ENCODE assay signal across 1 cellular context in genomic region chr19:13984875-13985741, GRCh38.
TF ChIP-seq lines count a peak whose summit lies in the region.

No MANE protein-coding gene starts in this region.

TF ChIP-seq in HEK293, 187 proteins besides CTCF, POLR2A, EP300 and RAD21 (continued from another document):
- TF ChIP-seq ZNF26 (tag by site-specific recombination; IDR thresholded peaks at IDR 0.05), result no peak
- TF ChIP-seq, protein P1, sequence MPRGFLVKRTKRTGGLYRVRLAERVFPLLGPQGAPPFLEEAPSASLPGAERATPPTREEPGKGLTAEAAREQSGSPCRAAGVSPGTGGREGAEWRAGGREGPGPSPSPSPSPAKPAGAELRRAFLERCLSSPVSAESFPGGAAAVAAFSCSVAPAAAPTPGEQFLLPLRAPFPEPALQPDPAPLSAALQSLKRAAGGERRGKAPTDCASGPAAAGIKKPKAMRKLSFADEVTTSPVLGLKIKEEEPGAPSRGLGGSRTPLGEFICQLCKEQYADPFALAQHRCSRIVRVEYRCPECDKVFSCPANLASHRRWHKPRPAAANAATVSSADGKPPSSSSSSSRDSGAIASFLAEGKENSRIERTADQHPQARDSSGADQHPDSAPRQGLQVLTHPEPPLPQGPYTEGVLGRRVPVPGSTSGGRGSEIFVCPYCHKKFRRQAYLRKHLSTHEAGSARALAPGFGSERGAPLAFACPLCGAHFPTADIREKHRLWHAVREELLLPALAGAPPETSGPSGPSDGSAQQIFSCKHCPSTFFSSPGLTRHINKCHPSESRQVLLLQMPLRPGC (tag by site-specific recombination; IDR thresholded peaks at IDR 0.05), result no peak
- TF ChIP-seq ZNF610 (tag by site-specific recombination; IDR thresholded peaks at IDR 0.05; ENCODE audit: borderline replicate concordance), result no peak
- TF ChIP-seq, protein P2, sequence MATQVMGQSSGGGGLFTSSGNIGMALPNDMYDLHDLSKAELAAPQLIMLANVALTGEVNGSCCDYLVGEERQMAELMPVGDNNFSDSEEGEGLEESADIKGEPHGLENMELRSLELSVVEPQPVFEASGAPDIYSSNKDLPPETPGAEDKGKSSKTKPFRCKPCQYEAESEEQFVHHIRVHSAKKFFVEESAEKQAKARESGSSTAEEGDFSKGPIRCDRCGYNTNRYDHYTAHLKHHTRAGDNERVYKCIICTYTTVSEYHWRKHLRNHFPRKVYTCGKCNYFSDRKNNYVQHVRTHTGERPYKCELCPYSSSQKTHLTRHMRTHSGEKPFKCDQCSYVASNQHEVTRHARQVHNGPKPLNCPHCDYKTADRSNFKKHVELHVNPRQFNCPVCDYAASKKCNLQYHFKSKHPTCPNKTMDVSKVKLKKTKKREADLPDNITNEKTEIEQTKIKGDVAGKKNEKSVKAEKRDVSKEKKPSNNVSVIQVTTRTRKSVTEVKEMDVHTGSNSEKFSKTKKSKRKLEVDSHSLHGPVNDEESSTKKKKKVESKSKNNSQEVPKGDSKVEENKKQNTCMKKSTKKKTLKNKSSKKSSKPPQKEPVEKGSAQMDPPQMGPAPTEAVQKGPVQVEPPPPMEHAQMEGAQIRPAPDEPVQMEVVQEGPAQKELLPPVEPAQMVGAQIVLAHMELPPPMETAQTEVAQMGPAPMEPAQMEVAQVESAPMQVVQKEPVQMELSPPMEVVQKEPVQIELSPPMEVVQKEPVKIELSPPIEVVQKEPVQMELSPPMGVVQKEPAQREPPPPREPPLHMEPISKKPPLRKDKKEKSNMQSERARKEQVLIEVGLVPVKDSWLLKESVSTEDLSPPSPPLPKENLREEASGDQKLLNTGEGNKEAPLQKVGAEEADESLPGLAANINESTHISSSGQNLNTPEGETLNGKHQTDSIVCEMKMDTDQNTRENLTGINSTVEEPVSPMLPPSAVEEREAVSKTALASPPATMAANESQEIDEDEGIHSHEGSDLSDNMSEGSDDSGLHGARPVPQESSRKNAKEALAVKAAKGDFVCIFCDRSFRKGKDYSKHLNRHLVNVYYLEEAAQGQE (tag by site-specific recombination; IDR thresholded peaks at IDR 0.05), result peak; percentile 45; the same call in 1 of the 2 replicates
- TF ChIP-seq ZNF132 (tag by site-specific recombination; IDR thresholded peaks at IDR 0.05; ENCODE audit: borderline replicate concordance), result no peak
TF ChIP-seq in HEK293: peak in this region for 2.
